ENCODE assay signal across 8 cellular contexts in genomic region chr1:171794085-171794484, GRCh38. TPM values are rescaled to one million over a fixed set of nuclear protein-coding genes. Genes with fewer than 3 reads are reported as not detected.
DNase-seq lines count a peak whose midpoint lies in the region; ATAC-seq and TF ChIP-seq lines count a peak whose summit lies in the region.

No MANE protein-coding gene starts in this region.

- DNase-seq in AG10803 (ENCODE audit: low read depth) (peak; percentile 75), MG63 (peak; percentile 55), kidney tubule cell (ENCODE audit: low spot score) (peak; percentile 95), NOMO-1 treated with dmso at 0.1 percent for 144 hours (lab: John Stamatoyannopoulos, UW; ENCODE audit: unreplicated experiment) (no peak), COLO668 (lab: John Stamatoyannopoulos, UW; ENCODE audit: unreplicated experiment) (no peak)
- peak; percentile 56 to 67 for DNase-seq in activated T-cell treated with anti-CD3 and anti-CD28 coated beads, Interleukin-2, amount 50 U/mL, for 48 hours
- DNase-seq in effector CD4-positive, alpha-beta T cell: no peak

- TF ChIP-seq CTCF in AG10803 (conservative IDR thresholded peaks at IDR 0.05; ENCODE audit: low read length): no peak

- no peak for ATAC-seq in GM19023 (IDR thresholded peaks at IDR 0.05; ENCODE audit: unreplicated experiment)

- H3K27me3 ChIP-seq in MG63: no peaks in the 10 kb centered on the region

- H3K4me3 ChIP-seq in AG10803 (ENCODE audit: low read length) (no peak overlapping the region), MG63 (no peak overlapping the region)

- H3K9me3 ChIP-seq in MG63: no peaks in the 10 kb centered on the region

- H3K36me3 ChIP-seq in MG63: peaks cover 87% of the 10 kb centered on the region

RNA-seq across cellular contexts. Expression of gene METTL13, which starts 12.6 kb away (rescaled TPM):
- 45.0 and 71.2 TPM in 2 replicates for total RNA-seq in MG63 (2014; rRNA removed; shearing (Covaris generic); ENCODE audit: low replicate concordance)

RNA-seq across cellular contexts. Expression of gene DNM3, which starts 47.2 kb away (rescaled TPM):
- total RNA-seq in MG63 (2014; rRNA removed; shearing (Covaris generic); ENCODE audit: low replicate concordance): 0.10 TPM in 1 of 2 replicates, not detected in the other

RNA-seq across cellular contexts. Expression of gene VAMP4, which starts 52.2 kb away (rescaled TPM):
- total RNA-seq in MG63 (2014; rRNA removed; shearing (Covaris generic); ENCODE audit: low replicate concordance): 8.0 and 12.1 TPM in 2 replicates

Comparison
In these comparisons a context has a peak if more than half of its experiments do, and no peak if none do; other contexts are left out.
1. DNase-seq: peak in AG10803 (single experiment), MG63 (single experiment), activated T-cell treated with anti-CD3 and anti-CD28 coated beads, Interleukin-2, amount 50 U/mL, for 48 hours (2 of 2) and kidney tubule cell (single experiment); none in NOMO-1 treated with dmso at 0.1 percent for 144 hours (single experiment), COLO668 (single experiment) and effector CD4-positive, alpha-beta T cell (single experiment).